Comparison of ENCODE assay signal across 1 cellular context in genomic region chr12:53078425-53079225, GRCh38.
TF ChIP-seq lines count a peak whose summit lies in the region.

No MANE protein-coding gene starts in this region.

TF ChIP-seq in IMR-90, 13 proteins besides CTCF, POLR2A, EP300 and RAD21:
- 0 out of 2 replicates have a peak, but pooled peaks have one; percentile 61 for TF ChIP-seq MXI1 (IDR thresholded peaks at IDR 0.05; ENCODE audit: borderline replicate concordance, low read depth, low read length)
- peak; percentile 63 for TF ChIP-seq USF2 (IDR thresholded peaks at IDR 0.05; ENCODE audit: low read depth, low read length)
- no peak for TF ChIP-seq NFE2L2 (IDR thresholded peaks at IDR 0.05; ENCODE audit: low read depth, low read length)
